9 cellular contexts compared by ENCODE assay signal in the genomic region with DNA sequence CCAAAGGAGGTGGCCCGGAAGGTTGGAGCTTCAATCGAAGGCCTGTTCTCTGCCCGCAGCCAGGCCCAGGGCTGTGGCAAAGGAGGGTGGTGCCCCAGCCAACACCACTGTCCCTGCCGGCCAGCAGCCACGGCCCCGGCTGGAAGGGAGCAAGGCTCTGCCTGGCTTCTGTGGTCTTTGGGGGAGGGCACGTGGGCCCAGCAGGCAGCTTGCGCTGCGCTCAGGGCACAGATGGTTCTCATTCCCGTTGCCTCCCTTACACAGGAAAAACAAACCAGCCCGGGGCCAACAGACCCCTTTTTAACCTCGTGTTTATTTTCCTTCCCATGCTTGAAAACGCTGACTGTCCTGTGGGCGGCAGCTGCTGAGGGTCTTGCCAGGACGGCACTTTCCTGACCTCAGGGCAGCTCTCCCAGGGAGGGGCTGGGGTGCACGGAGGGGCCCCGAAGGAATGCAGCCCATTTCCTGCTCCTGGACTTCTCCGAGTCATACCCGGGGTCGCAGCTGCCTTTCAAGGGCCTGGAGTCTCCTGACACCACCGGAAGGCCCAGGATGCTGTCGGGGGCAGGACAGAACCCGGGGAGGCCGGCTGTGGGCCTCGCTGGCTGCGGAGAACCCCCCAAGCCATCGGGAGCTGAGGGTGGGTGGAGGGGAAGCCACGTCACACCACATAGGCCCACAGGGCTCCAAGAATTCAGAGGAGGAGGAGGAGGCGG. TPM values are rescaled to one million over a fixed set of nuclear protein-coding genes. Genes with fewer than 3 reads are reported as not detected.
DNase-seq lines count a peak whose midpoint lies in the region; ATAC-seq and TF ChIP-seq lines count a peak whose summit lies in the region.
"Had no signal": no experiment of that assay in that cellular context is flagged by ENCODE, and none has a peak within 500 bp of the region (broad histone marks: within the 10 kb centered on the region; RNA-seq: fewer than 3 reads in every experiment).

No MANE protein-coding gene starts in this region.

- peaks cover 0 to 78% (median 56%) of the 10 kb centered on the region in 4 donors for H3K4me1 ChIP-seq in tibial nerve

- TF ChIP-seq CTCF in cardiac fibroblast (IDR thresholded peaks at IDR 0.05; ENCODE audit: low read depth, low read length) = no peak
- TF ChIP-seq CTCF in tibial nerve (IDR thresholded peaks at IDR 0.05) = peak in 2 of 5 experiments; percentile 5 to 25

- no peak for TF ChIP-seq POLR2A in tibial nerve (IDR thresholded peaks at IDR 0.05)

- H3K4me3 ChIP-seq in cardiac fibroblast (replicated peaks in 1 of 2; ENCODE audit: low read depth in 2 of 2, low read length in 2 of 2) (no peak overlapping the region), tibial nerve (peak overlapping the region in 2 of 4 donors; percentile 4 to 81)

- TF ChIP-seq EP300 in tibial nerve (IDR thresholded peaks at IDR 0.05) = peak; percentile 28 to 75

- H3K27me3 ChIP-seq in tibial nerve = no peaks in the 10 kb centered on the region

- DNase-seq in NCI-H82 (lab: John Stamatoyannopoulos, UW) (peak; percentile 30), NCI-H82 treated with DMSO at 0.1 percent for 48 hours (lab: John Stamatoyannopoulos, UW; ENCODE audit: unreplicated experiment) (no peak), cardiac fibroblast (ENCODE audit: low read depth in 2 of 2) (peak; percentile 23 to 67), left kidney (ENCODE audit: low read depth, low spot score) (peak; percentile 91), tibial nerve (ENCODE audit: low spot score in 2 of 2) (no peak), GOT3 (lab: John Stamatoyannopoulos, UW) (no peak), DMS153 treated with DMSO at 0.1 percent for 48 hours (lab: John Stamatoyannopoulos, UW; ENCODE audit: unreplicated experiment) (no peak)

- no peak for ATAC-seq in GM19455 (IDR thresholded peaks at IDR 0.05; ENCODE audit: unreplicated experiment)

- H3K27ac ChIP-seq in tibial nerve = peak overlapping the region; percentile 85 to 98 (median 96)

- peaks cover 0 to 2% (median 0%) of the 10 kb centered on the region in 4 donors for H3K9me3 ChIP-seq in tibial nerve

- 10 to 23% methylated on average over 23 of the region's 29 CpGs for WGBS in tibial nerve, 2 donors

- H3K36me3 ChIP-seq in tibial nerve = peaks cover 0 to 1% (median 0%) of the 10 kb centered on the region in 3 donors

RNA-seq across cellular contexts. Expression of gene GPSM1, which starts 1.1 kb away (rescaled TPM):
- total RNA-seq in tibial nerve = 10 to 100 TPM; 28.8 to 95.1 (median 38.1) TPM

RNA-seq across cellular contexts. Expression of gene CCDC187, which starts 22.3 kb away (rescaled TPM):
- under 1 TPM in 1 of 4 donors, not detected in 3; 0.20 TPM for total RNA-seq in tibial nerve
- total RNA-seq: SK-MEL-5 had no signal

RNA-seq across cellular contexts. Expression of gene DNLZ, which starts 37.3 kb away (rescaled TPM):
- total RNA-seq in tibial nerve = 10 to 100 TPM; 49.4 to 79.5 (median 70.8) TPM

RNA-seq across cellular contexts. Expression of gene CARD9, which starts 47.2 kb away (rescaled TPM):
- total RNA-seq in tibial nerve = 10 to 100 TPM in 1 of 4 donors, 1 to 10 TPM in 3; 3.1 to 19.8 (median 3.1) TPM
- total RNA-seq: SK-MEL-5 had no signal

Comparison
In these comparisons a context has a peak if more than half of its experiments do, and no peak if none do; other contexts are left out.
1. DNase-seq: peak in NCI-H82 (single experiment), cardiac fibroblast (2 of 2) and left kidney (single experiment); none in NCI-H82 treated with DMSO at 0.1 percent for 48 hours (single experiment), tibial nerve (0 of 2), GOT3 (single experiment) and DMS153 treated with DMSO at 0.1 percent for 48 hours (single experiment).